Comparison of ENCODE assay signal across 8 cellular contexts in genomic region chr1:220113136-220113695, GRCh38. TPM values are rescaled to one million over a fixed set of nuclear protein-coding genes. Genes with fewer than 3 reads are reported as not detected.
DNase-seq lines count a peak whose midpoint lies in the region; ATAC-seq lines count a peak whose summit lies in the region.

No MANE protein-coding gene starts in this region.

- DNase-seq in NCI-H2196 (lab: John Stamatoyannopoulos, UW; ENCODE audit: unreplicated experiment) (peak; percentile 4), NCI-H2196 treated with DMSO at 0.1 percent for 48 hours (lab: John Stamatoyannopoulos, UW; ENCODE audit: unreplicated experiment) (no peak), NCI-H69 (lab: John Stamatoyannopoulos, UW) (peak; percentile 59), superior temporal gyrus (ENCODE audit: extremely low spot score) (no peak)
- DNase-seq in central memory CD8-positive, alpha-beta T cell (ENCODE audit: low spot score in 2 of 2): no peak
- peak; percentile 67 for DNase-seq in natural killer cell treated with Interleukin-12 subunit alpha and Interleukin-12 subunit beta and Interleukin-15 and Interleukin-18, amount 100 ng/mL, for 72 hours (ENCODE audit: low spot score)

- H3K36me3 Mint-ChIP-seq in central memory CD8-positive, alpha-beta T cell (ENCODE audit: insufficient read depth): peaks cover 60% of the 10 kb centered on the region
- H3K36me3 Mint-ChIP-seq in natural killer cell treated with Interleukin-12 subunit alpha and Interleukin-12 subunit beta and Interleukin-15 and Interleukin-18, amount 100 ng/mL, for 72 hours: peaks cover 5% of the 10 kb centered on the region

- H3K4me1 Mint-ChIP-seq in central memory CD8-positive, alpha-beta T cell: peaks cover 10% of the 10 kb centered on the region
- peaks cover 8% of the 10 kb centered on the region in 2 donors for H3K4me1 Mint-ChIP-seq in natural killer cell treated with Interleukin-12 subunit alpha and Interleukin-12 subunit beta and Interleukin-15 and Interleukin-18, amount 100 ng/mL, for 72 hours (ENCODE audit: low read depth in 2 of 2)

- ATAC-seq in GM21360 (IDR thresholded peaks at IDR 0.05; ENCODE audit: unreplicated experiment) (peak; percentile 46), HG02970 (IDR thresholded peaks at IDR 0.05; ENCODE audit: low FRiP score, unreplicated experiment) (no peak)
- ATAC-seq in central memory CD8-positive, alpha-beta T cell (replicated peaks; ENCODE audit: extremely low read depth, poor library complexity, severe bottlenecking): peak; percentile 67
- no peak for ATAC-seq in natural killer cell treated with Interleukin-12 subunit alpha and Interleukin-12 subunit beta and Interleukin-15 and Interleukin-18, amount 100 ng/mL, for 72 hours

- no peaks in the 10 kb centered on the region for H3K27me3 Mint-ChIP-seq in central memory CD8-positive, alpha-beta T cell
- no peaks in the 10 kb centered on the region for H3K27me3 Mint-ChIP-seq in natural killer cell treated with Interleukin-12 subunit alpha and Interleukin-12 subunit beta and Interleukin-15 and Interleukin-18, amount 100 ng/mL, for 72 hours

- H3K4me3 Mint-ChIP-seq in central memory CD8-positive, alpha-beta T cell: peak overlapping the region; percentile 26
- H3K4me3 Mint-ChIP-seq in natural killer cell treated with Interleukin-12 subunit alpha and Interleukin-12 subunit beta and Interleukin-15 and Interleukin-18, amount 100 ng/mL, for 72 hours: peak overlapping the region; percentile 69

- H3K27ac Mint-ChIP-seq in central memory CD8-positive, alpha-beta T cell (ENCODE audit: low read depth): peak overlapping the region; percentile 63
- H3K27ac Mint-ChIP-seq in natural killer cell treated with Interleukin-12 subunit alpha and Interleukin-12 subunit beta and Interleukin-15 and Interleukin-18, amount 100 ng/mL, for 72 hours: peak overlapping the region; percentile 38 to 65

- no peaks in the 10 kb centered on the region for H3K9me3 Mint-ChIP-seq in central memory CD8-positive, alpha-beta T cell
- H3K9me3 Mint-ChIP-seq in natural killer cell treated with Interleukin-12 subunit alpha and Interleukin-12 subunit beta and Interleukin-15 and Interleukin-18, amount 100 ng/mL, for 72 hours: no peaks in the 10 kb centered on the region

RNA-seq across cellular contexts. Expression of gene IARS2, which starts 19.3 kb away (rescaled TPM):
- 10 to 100 TPM; 47.5 to 53.8 TPM for total RNA-seq in natural killer cell treated with Interleukin-12 subunit alpha and Interleukin-12 subunit beta and Interleukin-15 and Interleukin-18, amount 100 ng/mL, for 72 hours

RNA-seq across cellular contexts. Expression of gene BPNT1, which starts 23.6 kb away (rescaled TPM):
- 10 to 100 TPM; 29.8 to 32.2 TPM for total RNA-seq in natural killer cell treated with Interleukin-12 subunit alpha and Interleukin-12 subunit beta and Interleukin-15 and Interleukin-18, amount 100 ng/mL, for 72 hours

Comparison
In these comparisons a context has a peak if more than half of its experiments do, and no peak if none do; other contexts are left out.
1. DNase-seq: peak in NCI-H2196 (single experiment), NCI-H69 (single experiment) and natural killer cell treated with Interleukin-12 subunit alpha and Interleukin-12 subunit beta and Interleukin-15 and Interleukin-18, amount 100 ng/mL, for 72 hours (single experiment); none in NCI-H2196 treated with DMSO at 0.1 percent for 48 hours (single experiment), central memory CD8-positive, alpha-beta T cell (0 of 2) and superior temporal gyrus (single experiment).
2. ATAC-seq: peak in GM21360 (single experiment) and central memory CD8-positive, alpha-beta T cell (single experiment); none in natural killer cell treated with Interleukin-12 subunit alpha and Interleukin-12 subunit beta and Interleukin-15 and Interleukin-18, amount 100 ng/mL, for 72 hours (0 of 2) and HG02970 (single experiment).